Comparison of ENCODE assay signal across 1 cellular context in the genomic region with DNA sequence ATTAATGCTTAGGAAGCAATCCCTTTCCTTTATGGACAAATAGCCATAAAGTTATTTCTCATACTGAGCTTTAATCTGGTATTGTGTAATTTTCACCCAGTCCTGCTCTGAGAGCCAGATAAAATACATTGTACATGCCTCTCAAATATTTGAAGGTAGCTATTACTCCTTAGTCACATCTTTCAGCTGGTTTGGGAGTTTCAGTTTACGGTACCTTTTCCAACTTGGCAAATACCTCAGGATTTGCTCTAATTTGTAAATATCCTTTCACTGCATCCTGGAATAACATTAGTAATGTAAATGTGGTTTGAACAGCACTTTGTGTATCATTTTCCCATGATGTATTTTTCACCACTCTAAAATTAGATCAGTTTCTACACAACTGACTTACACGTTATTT.
TF ChIP-seq lines count a peak whose summit lies in the region.

No MANE protein-coding gene starts in this region.

TF ChIP-seq in HepG2, 621 proteins besides CTCF, POLR2A, EP300 and RAD21:
- TF ChIP-seq IRF2 (CRISPR knock-in tag; IDR thresholded peaks at IDR 0.05) (no peak), TOE1 (CRISPR knock-in tag; IDR thresholded peaks at IDR 0.05) (no peak), ZNF607 (CRISPR knock-in tag; IDR thresholded peaks at IDR 0.05; ENCODE audit: borderline replicate concordance) (no peak), SRSF9 (IDR thresholded peaks at IDR 0.05; ENCODE audit: borderline replicate concordance, insufficient read depth, low read depth, low read length, poor library complexity, severe bottlenecking) (no peak), ZNF737 (CRISPR knock-in tag; IDR thresholded peaks at IDR 0.05; ENCODE audit: borderline replicate concordance) (no peak), ZFP90 (CRISPR knock-in tag; IDR thresholded peaks at IDR 0.05; ENCODE audit: borderline replicate concordance) (no peak), FOXM1 (CRISPR knock-in tag; IDR thresholded peaks at IDR 0.05) (no peak), ZNF605 (CRISPR knock-in tag; IDR thresholded peaks at IDR 0.05) (no peak), ZNF382 (CRISPR knock-in tag; IDR thresholded peaks at IDR 0.05; ENCODE audit: borderline replicate concordance) (no peak), ELF4 (CRISPR knock-in tag; IDR thresholded peaks at IDR 0.05; ENCODE audit: borderline replicate concordance) (no peak), ZNF576 (CRISPR knock-in tag; IDR thresholded peaks at IDR 0.05) (no peak), ZNF232 (CRISPR knock-in tag; IDR thresholded peaks at IDR 0.05; ENCODE audit: borderline replicate concordance) (no peak)
- TF ChIP-seq, protein P1, sequence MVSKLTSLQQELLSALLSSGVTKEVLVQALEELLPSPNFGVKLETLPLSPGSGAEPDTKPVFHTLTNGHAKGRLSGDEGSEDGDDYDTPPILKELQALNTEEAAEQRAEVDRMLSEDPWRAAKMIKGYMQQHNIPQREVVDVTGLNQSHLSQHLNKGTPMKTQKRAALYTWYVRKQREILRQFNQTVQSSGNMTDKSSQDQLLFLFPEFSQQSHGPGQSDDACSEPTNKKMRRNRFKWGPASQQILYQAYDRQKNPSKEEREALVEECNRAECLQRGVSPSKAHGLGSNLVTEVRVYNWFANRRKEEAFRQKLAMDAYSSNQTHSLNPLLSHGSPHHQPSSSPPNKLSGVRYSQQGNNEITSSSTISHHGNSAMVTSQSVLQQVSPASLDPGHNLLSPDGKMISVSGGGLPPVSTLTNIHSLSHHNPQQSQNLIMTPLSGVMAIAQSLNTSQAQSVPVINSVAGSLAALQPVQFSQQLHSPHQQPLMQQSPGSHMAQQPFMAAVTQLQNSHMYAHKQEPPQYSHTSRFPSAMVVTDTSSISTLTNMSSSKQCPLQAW (CRISPR knock-in tag; IDR thresholded peaks at IDR 0.05) = no peak
TF ChIP-seq in HepG2: peak in this region for 0.
